ENCODE assay signal across 8 cellular contexts in genomic region chr2:27954771-27955384, GRCh38.
DNase-seq lines count a peak whose midpoint lies in the region; ATAC-seq and TF ChIP-seq lines count a peak whose summit lies in the region.

No MANE protein-coding gene starts in this region.

- peak overlapping the region; percentile 39; the same call in 1 of the 2 replicates for H3K9ac ChIP-seq in SK-N-SH

- H3K36me3 ChIP-seq in CD8-positive, alpha-beta memory T cell (ENCODE audit: insufficient read depth, low read length): no peaks in the 10 kb centered on the region
- peaks cover 0 to 14% of the 10 kb centered on the region in 2 experiments for H3K36me3 ChIP-seq in SK-N-SH (replicated peaks in 1 of 2; ENCODE audit: control insufficient read depth in 1 of 2, insufficient read depth in 2 of 2, low read length in 1 of 2)
- no peaks in the 10 kb centered on the region for H3K36me3 ChIP-seq in lung (ENCODE audit: control insufficient read depth in 2 of 2, insufficient read depth in 2 of 2, low read length in 2 of 2)

- peak overlapping the region; percentile 60 for H3K4me2 ChIP-seq in SK-N-SH

- H3K27ac Mint-ChIP-seq in CD8-positive, alpha-beta memory T cell: peak overlapping the region; percentile 11 to 91 (median 83)

- H3K4me3 Mint-ChIP-seq in CD8-positive, alpha-beta memory T cell: peak overlapping the region in 6 of 7 donors; percentile 47 to 84 (median 69)

- H3K27me3 Mint-ChIP-seq in CD8-positive, alpha-beta memory T cell: no peaks in the 10 kb centered on the region

- no peaks in the 10 kb centered on the region for H3K9me3 ChIP-seq in CD8-positive, alpha-beta memory T cell (ENCODE audit: low read length)
- H3K9me3 ChIP-seq in SK-N-SH (no peaks in the 10 kb centered on the region), lung (ENCODE audit: control insufficient read depth in 2 of 2, insufficient read depth in 1 of 2, low read length in 1 of 2) (no peaks in the 10 kb centered on the region)

- H3F3A ChIP-seq in SK-N-SH (replicated peaks; ENCODE audit: insufficient read depth): peaks cover 43% of the 10 kb centered on the region

- peak; percentile 61 for TF ChIP-seq CTCF in SK-N-SH (IDR thresholded peaks at IDR 0.05)
- TF ChIP-seq CTCF in lung (IDR thresholded peaks at IDR 0.05; ENCODE audit: control extremely low read depth, extremely low read depth): no peak

- peaks cover 0 to 2% (median 1%) of the 10 kb centered on the region in 3 donors for H3K36me3 Mint-ChIP-seq in CD8-positive, alpha-beta memory T cell

- no peaks in the 10 kb centered on the region for H4K20me1 ChIP-seq in SK-N-SH (ENCODE audit: insufficient read depth)

- H3K9me2 ChIP-seq in SK-N-SH: no peaks in the 10 kb centered on the region

- peak; percentile 66 to 98; a peak in 3 of 4 replicates for TF ChIP-seq EP300 in SK-N-SH (IDR thresholded peaks at IDR 0.05; ENCODE audit: borderline replicate concordance in 1 of 2, low read depth in 1 of 2, low read length in 1 of 2)

- no peaks in the 10 kb centered on the region for H3K27me3 ChIP-seq in CD8-positive, alpha-beta memory T cell (ENCODE audit: insufficient read depth, low read length, poor library complexity, severe bottlenecking)
- no peaks in the 10 kb centered on the region for H3K27me3 ChIP-seq in SK-N-SH (ENCODE audit: insufficient read depth)
- H3K27me3 ChIP-seq in lung (ENCODE audit: control insufficient read depth, insufficient read depth): no peaks in the 10 kb centered on the region

- peaks cover 69 to 95% (median 95%) of the 10 kb centered on the region in 3 donors for H3K4me1 Mint-ChIP-seq in CD8-positive, alpha-beta memory T cell

- no peak overlapping the region for H3K27ac ChIP-seq in CD8-positive, alpha-beta memory T cell (ENCODE audit: low read depth, low read length)
- H3K27ac ChIP-seq in SK-N-SH (ENCODE audit: low read depth in 2 of 2, low read length in 1 of 2): peak overlapping the region; percentile 82
- H3K27ac ChIP-seq in caudate nucleus (ENCODE audit: low read depth, low read length): peak overlapping the region; percentile 12
- H3K27ac ChIP-seq in lung (ENCODE audit: low read depth in 1 of 2, low read length in 1 of 2): peak overlapping the region; percentile 26 to 72

- ATAC-seq in lung (ENCODE audit: insufficient read depth, low FRiP score) (peak; percentile 77), GM21529 (IDR thresholded peaks at IDR 0.05; ENCODE audit: unreplicated experiment) (no peak)

- CTCF ChIA-PET in CD8-positive, alpha-beta memory T cell (lab: Charles Lee): no interaction called here
- CTCF ChIA-PET in SK-N-SH (lab: Yijun Ruan, JAX): interaction anchor here (0.6 to 2.0 kb wide), 3 partner anchors 16 to 441 kb away, joined by 3 to 7 read pairs (median 3); no protein-coding TSS in a partner anchor

- POLR2A ChIA-PET in CD8-positive, alpha-beta memory T cell (lab: Charles Lee): no interaction called here
- POLR2A ChIA-PET in SK-N-SH (lab: Yijun Ruan, JAX): no interaction called here

- peak; percentile 45 for TF ChIP-seq RAD21 in SK-N-SH (IDR thresholded peaks at IDR 0.05; ENCODE audit: low read length)

- H3K79me2 ChIP-seq in SK-N-SH (ENCODE audit: insufficient read depth): peaks cover 11% of the 10 kb centered on the region

- 7% methylated on average over 2 of the region's 2 CpGs for WGBS in SK-N-SH (ENCODE audit: low lambda C conversion rate)
- 0 to 1% methylated on average over 2 of the region's 2 CpGs for WGBS in lung, 2 donors

- peaks cover 26% of the 10 kb centered on the region for H3K4me1 ChIP-seq in CD8-positive, alpha-beta memory T cell (ENCODE audit: insufficient read depth, low read length)
- H3K4me1 ChIP-seq in SK-N-SH (ENCODE audit: control insufficient read depth in 1 of 2, insufficient read depth in 2 of 2, low read depth in 1 of 2, low read length in 1 of 2) (peaks cover 12 to 45% of the 10 kb centered on the region in 2 experiments), lung (ENCODE audit: control insufficient read depth in 2 of 2, insufficient read depth in 2 of 2, low read length in 2 of 2) (peaks cover 6 to 32% of the 10 kb centered on the region in 2 donors)

- H2AFZ ChIP-seq in SK-N-SH (ENCODE audit: low read depth): no peak overlapping the region

- peak overlapping the region; percentile 3 for H3K4me3 ChIP-seq in CD8-positive, alpha-beta memory T cell (ENCODE audit: low read length)
- H3K4me3 ChIP-seq in SK-N-SH (ENCODE audit: low read depth in 2 of 2, low read length in 1 of 2): peak overlapping the region in 1 of 2 experiments; percentile 7; a peak in 1 of 4 replicates
- no peak overlapping the region for H3K4me3 ChIP-seq in lung

- DNase-seq in CD8-positive, alpha-beta memory T cell: peak in 3 of 5 donors; percentile 8 to 11 (median 11)
- DNase-seq in HS-27A (ENCODE audit: low read depth) (peak; percentile 85), SK-N-SH (no peak), caudate nucleus (lab: John Stamatoyannopoulos, UW) (peak in 6 of 61 donors; percentile 4 to 46 (median 6)), lung (ENCODE audit: low spot score) (peak; percentile 60), NCI-H2029 treated with DMSO at 0.1 percent for 48 hours (lab: John Stamatoyannopoulos, UW) (no peak)
- peak; percentile 54 for DNase-seq in stimulated activated naive CD4-positive, alpha-beta T cell treated with Interleukin-2 at 50 U/mL for 16 hours (lab: John Stamatoyannopoulos, UW)

- H3K9me3 Mint-ChIP-seq in CD8-positive, alpha-beta memory T cell: no peaks in the 10 kb centered on the region

TF ChIP-seq in SK-N-SH, 30 proteins besides CTCF, POLR2A, EP300 and RAD21 (continues in another document):
- TF ChIP-seq USF1 (IDR thresholded peaks at IDR 0.05; ENCODE audit: borderline replicate concordance, low read depth) (peak; percentile 31; the same call in 1 of the 2 replicates), FOXM1 (IDR thresholded peaks at IDR 0.05; ENCODE audit: low read depth) (peak; percentile 91), SMC3 (IDR thresholded peaks at IDR 0.05; ENCODE audit: low read depth, low read length) (0 out of 2 replicates have a peak, but pooled peaks have one; percentile 2), TCF12 (IDR thresholded peaks at IDR 0.05) (peak; percentile 96), GABPA (IDR thresholded peaks at IDR 0.05; ENCODE audit: low read depth) (peak; percentile 57; the same call in 1 of the 2 replicates), PBX3 (IDR thresholded peaks at IDR 0.05) (peak; percentile 99), ZBTB33 (IDR thresholded peaks at IDR 0.05; ENCODE audit: borderline replicate concordance, low read depth) (peak; percentile 73), CHD2 (IDR thresholded peaks at IDR 0.05; ENCODE audit: low read length, partially characterized antibody) (no peak), EZH2phosphoT487 (IDR thresholded peaks at IDR 0.05; ENCODE audit: borderline replicate concordance, low read depth) (no peak), NRF1 (IDR thresholded peaks at IDR 0.05; ENCODE audit: low read depth, low read length) (no peak), MEF2A (IDR thresholded peaks at IDR 0.05; ENCODE audit: borderline replicate concordance, low read depth) (peak; percentile 65; the same call in 1 of the 2 replicates), MAX (IDR thresholded peaks at IDR 0.05; ENCODE audit: low read depth) (peak; percentile 94), POLR2AphosphoS5 (IDR thresholded peaks at IDR 0.05; ENCODE audit: low read depth, low read length) (peak; percentile 90), FOXJ3 (CRISPR knock-in tag; IDR thresholded peaks at IDR 0.05) (no peak), ELF1 (IDR thresholded peaks at IDR 0.05) (peak; percentile 62), SIN3A (IDR thresholded peaks at IDR 0.05; ENCODE audit: borderline replicate concordance, low read depth, low read length) (peak; percentile 91), RXRA (IDR thresholded peaks at IDR 0.05; ENCODE audit: borderline replicate concordance, low read depth) (peak; percentile 91), RFX5 (IDR thresholded peaks at IDR 0.05; ENCODE audit: low read length) (no peak), GATA2 (CRISPR knock-in tag; IDR thresholded peaks at IDR 0.05) (no peak), YY1 (IDR thresholded peaks at IDR 0.05; ENCODE audit: low read depth) (no peak; the same call in 1 of the 2 replicates), FOSL2 (IDR thresholded peaks at IDR 0.05; ENCODE audit: borderline replicate concordance, low read depth) (peak; percentile 78), MXI1 (IDR thresholded peaks at IDR 0.05; ENCODE audit: low read depth, low read length) (no peak)

Comparison
In these comparisons a context has a peak if more than half of its experiments do, and no peak if none do; other contexts are left out.
1. DNase-seq: peak in CD8-positive, alpha-beta memory T cell (3 of 5), HS-27A (single experiment), lung (single experiment) and stimulated activated naive CD4-positive, alpha-beta T cell treated with Interleukin-2 at 50 U/mL for 16 hours (single experiment); none in SK-N-SH (single experiment) and NCI-H2029 treated with DMSO at 0.1 percent for 48 hours (single experiment).